Comparison of ENCODE assay signal across 12 cellular contexts in genomic region chr22:24338701-24339451, GRCh38.
DNase-seq lines count a peak whose midpoint lies in the region; ATAC-seq and TF ChIP-seq lines count a peak whose summit lies in the region.
"Had no signal": no experiment of that assay in that cellular context is flagged by ENCODE, and none has a peak within 500 bp of the region (broad histone marks: within the 10 kb centered on the region; RNA-seq: fewer than 3 reads in every experiment).

No MANE protein-coding gene starts in this region.

- intact Hi-C loops in activated CD4-positive, alpha-beta T cell treated with anti-CD3 and anti-CD28 coated beads, Interleukin-2, amount 10 ng/mL, durations not matched to agents 24 days and 14 days (cut with micrococcal nuclease) = no loop called here

- peak; percentile 48 for DNase-seq in brain microvascular endothelial cell
- DNase-seq in NCI-H524 treated with DMSO at 0.1 percent for 48 hours (lab: John Stamatoyannopoulos, UW) = no peak
- DNase-seq in activated CD4-positive, alpha-beta T cell treated with anti-CD3 and anti-CD28 coated beads, Interleukin-2, amount 10 ng/mL, durations not matched to agents 24 days and 14 days = no peak
- DNase-seq: activated naive CD8-positive, alpha-beta T cell treated with anti-CD3 and anti-CD28 coated beads, Interleukin-2, amount 50 U/mL, for 24 hours; Calu3; kidney; NCI-H146; tibial artery had no signal

- no peaks in the 10 kb centered on the region for H3K9me3 Mint-ChIP-seq in stimulated activated memory B cell treated with anti-CD40 and anti-IgM and Interleukin-4, amounts not matched to agents 10 μg/mL and 1 μg/mL and 100 μg/mL, for 72 hours
- H3K9me3 Mint-ChIP-seq in activated CD4-positive, alpha-beta T cell treated with anti-CD3 and anti-CD28 coated beads, Interleukin-2, amount 10 ng/mL, durations not matched to agents 24 days and 14 days = no peaks in the 10 kb centered on the region
- H3K9me3 Mint-ChIP-seq: activated naive CD8-positive, alpha-beta T cell treated with anti-CD3 and anti-CD28 coated beads, Interleukin-2, amount 50 U/mL, for 24 hours had no signal

- H3K9ac ChIP-seq in HUES48 (ENCODE audit: low read depth, low read length) (no peak overlapping the region; the same call in 1 of the 2 replicates), iPS-20b (ENCODE audit: low read depth, low read length) (peak overlapping the region; percentile 54; the same call in 1 of the 2 replicates), skeletal muscle tissue (ENCODE audit: low read depth in 1 of 3, low read length in 3 of 3) (peak overlapping the region; percentile 68 to 78 (median 72))

- ATAC-seq in stimulated activated memory B cell treated with anti-CD40 and anti-IgM and Interleukin-4, amounts not matched to agents 10 μg/mL and 1 μg/mL and 100 μg/mL, for 72 hours = no peak
- ATAC-seq: activated naive CD8-positive, alpha-beta T cell treated with anti-CD3 and anti-CD28 coated beads, Interleukin-2, amount 50 U/mL, for 24 hours had no signal

- peaks cover 58% of the 10 kb centered on the region for H3K36me3 ChIP-seq in HUES48 (ENCODE audit: control insufficient read depth, insufficient read depth, low read length)
- H3K36me3 ChIP-seq in brain microvascular endothelial cell (replicated peaks) = peaks cover 34% of the 10 kb centered on the region
- H3K36me3 ChIP-seq in iPS-20b (ENCODE audit: insufficient read depth, low read depth, low read length) = peaks cover 63% of the 10 kb centered on the region
- H3K36me3 ChIP-seq in skeletal muscle tissue (ENCODE audit: control insufficient read depth in 3 of 3, insufficient read depth in 3 of 3, low read length in 3 of 3) = peaks cover 13 to 42% (median 31%) of the 10 kb centered on the region in 3 donors

- H3K36me3 Mint-ChIP-seq in stimulated activated memory B cell treated with anti-CD40 and anti-IgM and Interleukin-4, amounts not matched to agents 10 μg/mL and 1 μg/mL and 100 μg/mL, for 72 hours = peaks cover 58% of the 10 kb centered on the region
- peaks cover 32% of the 10 kb centered on the region for H3K36me3 Mint-ChIP-seq in activated CD4-positive, alpha-beta T cell treated with anti-CD3 and anti-CD28 coated beads, Interleukin-2, amount 10 ng/mL, durations not matched to agents 24 days and 14 days (ENCODE audit: low read depth)

- H3K27me3 ChIP-seq in HUES48 (ENCODE audit: control insufficient read depth, insufficient read depth, low read length) (no peaks in the 10 kb centered on the region), brain microvascular endothelial cell (replicated peaks) (no peaks in the 10 kb centered on the region), iPS-20b (ENCODE audit: insufficient read depth, low read length) (no peaks in the 10 kb centered on the region), skeletal muscle tissue (ENCODE audit: control insufficient read depth in 3 of 3, insufficient read depth in 3 of 3, low read length in 3 of 3) (no peaks in the 10 kb centered on the region)
- H3K27me3 ChIP-seq: tibial artery had no signal

- no peaks in the 10 kb centered on the region for H3K9me3 ChIP-seq in HUES48 (ENCODE audit: control insufficient read depth, insufficient read depth, low read length)
- no peaks in the 10 kb centered on the region for H3K9me3 ChIP-seq in iPS-20b (ENCODE audit: insufficient read depth, low read depth, low read length)
- no peaks in the 10 kb centered on the region for H3K9me3 ChIP-seq in skeletal muscle tissue (ENCODE audit: control insufficient read depth in 3 of 3, low read length in 3 of 3)
- H3K9me3 ChIP-seq: tibial artery had no signal

- H3K4me1 ChIP-seq in HUES48 (ENCODE audit: control insufficient read depth, insufficient read depth, low read length) (peaks cover 29% of the 10 kb centered on the region), iPS-20b (ENCODE audit: insufficient read depth, low read length) (peaks cover 33% of the 10 kb centered on the region), skeletal muscle tissue (ENCODE audit: control insufficient read depth in 3 of 3, insufficient read depth in 3 of 3, low read length in 3 of 3) (peaks cover 11 to 16% (median 14%) of the 10 kb centered on the region in 3 donors)

- in situ Hi-C loops in brain microvascular endothelial cell (cut with HindIII; ENCODE audit: low pct_ligation_motif_present, low sequenced_read_pairs) = loop anchor here (25.0 kb wide), 1 partner anchor 173 kb away; no protein-coding TSS in a partner anchor

- no peak for TF ChIP-seq CTCF in brain microvascular endothelial cell (IDR thresholded peaks at IDR 0.05; ENCODE audit: low read depth, low read length, missing control alignments)

- H3K4me3 ChIP-seq in HUES48 (ENCODE audit: low read depth, low read length) (peak overlapping the region; percentile 16; the same call in 1 of the 2 replicates), brain microvascular endothelial cell (ENCODE audit: low read depth, low read length) (no peak overlapping the region), iPS-20b (ENCODE audit: low read length) (peak overlapping the region; percentile 43; the same call in 1 of the 2 replicates), skeletal muscle tissue (ENCODE audit: low read length in 3 of 3) (peak overlapping the region; percentile 42 to 45 (median 44))
- H3K4me3 ChIP-seq: tibial artery had no signal

- no peak overlapping the region for H3K4me3 Mint-ChIP-seq in stimulated activated memory B cell treated with anti-CD40 and anti-IgM and Interleukin-4, amounts not matched to agents 10 μg/mL and 1 μg/mL and 100 μg/mL, for 72 hours
- no peak overlapping the region for H3K4me3 Mint-ChIP-seq in activated CD4-positive, alpha-beta T cell treated with anti-CD3 and anti-CD28 coated beads, Interleukin-2, amount 10 ng/mL, durations not matched to agents 24 days and 14 days
- H3K4me3 Mint-ChIP-seq: activated naive CD8-positive, alpha-beta T cell treated with anti-CD3 and anti-CD28 coated beads, Interleukin-2, amount 50 U/mL, for 24 hours had no signal

- H3K27ac ChIP-seq in HUES48 (ENCODE audit: low read depth, low read length) (peak overlapping the region; percentile 70), brain microvascular endothelial cell (no peak overlapping the region), iPS-20b (ENCODE audit: low read length) (peak overlapping the region; percentile 79), skeletal muscle tissue (ENCODE audit: low read depth, low read length) (peak overlapping the region; percentile 88)

- no peaks in the 10 kb centered on the region for H3K4me1 Mint-ChIP-seq in stimulated activated memory B cell treated with anti-CD40 and anti-IgM and Interleukin-4, amounts not matched to agents 10 μg/mL and 1 μg/mL and 100 μg/mL, for 72 hours
- peaks cover 11% of the 10 kb centered on the region for H3K4me1 Mint-ChIP-seq in activated CD4-positive, alpha-beta T cell treated with anti-CD3 and anti-CD28 coated beads, Interleukin-2, amount 10 ng/mL, durations not matched to agents 24 days and 14 days

- H3K27me3 Mint-ChIP-seq in stimulated activated memory B cell treated with anti-CD40 and anti-IgM and Interleukin-4, amounts not matched to agents 10 μg/mL and 1 μg/mL and 100 μg/mL, for 72 hours = no peaks in the 10 kb centered on the region
- no peaks in the 10 kb centered on the region for H3K27me3 Mint-ChIP-seq in activated CD4-positive, alpha-beta T cell treated with anti-CD3 and anti-CD28 coated beads, Interleukin-2, amount 10 ng/mL, durations not matched to agents 24 days and 14 days
- H3K27me3 Mint-ChIP-seq: activated naive CD8-positive, alpha-beta T cell treated with anti-CD3 and anti-CD28 coated beads, Interleukin-2, amount 50 U/mL, for 24 hours had no signal

- no peak overlapping the region for H3K27ac Mint-ChIP-seq in stimulated activated memory B cell treated with anti-CD40 and anti-IgM and Interleukin-4, amounts not matched to agents 10 μg/mL and 1 μg/mL and 100 μg/mL, for 72 hours
- no peak overlapping the region for H3K27ac Mint-ChIP-seq in activated CD4-positive, alpha-beta T cell treated with anti-CD3 and anti-CD28 coated beads, Interleukin-2, amount 10 ng/mL, durations not matched to agents 24 days and 14 days
- H3K27ac Mint-ChIP-seq: activated naive CD8-positive, alpha-beta T cell treated with anti-CD3 and anti-CD28 coated beads, Interleukin-2, amount 50 U/mL, for 24 hours had no signal
